In genomic region chr4:169270810-169271691, GRCh38 we compare ENCODE assay signal across 8 cellular contexts. TPM values are rescaled to one million over a fixed set of nuclear protein-coding genes. Genes with fewer than 3 reads are reported as not detected.
DNase-seq lines count a peak whose midpoint lies in the region; ATAC-seq and TF ChIP-seq lines count a peak whose summit lies in the region.

Gene SH3RF1, minus strand, starts transcription at chr4:169270956. Its CDS starts 1,744 bp downstream, at chr4:169269212.

- H3K9me3 Mint-ChIP-seq in activated CD8-positive, alpha-beta memory T cell treated with anti-CD3 and anti-CD28 coated beads, Interleukin-2, amount 10 ng/mL, durations not matched to agents 7 days and 5 days (ENCODE audit: low read depth): no peaks in the 10 kb centered on the region
- H3K9me3 Mint-ChIP-seq in naive thymus-derived CD8-positive, alpha-beta T cell: no peaks in the 10 kb centered on the region

- TF ChIP-seq CTCF in fibroblast of the aortic adventitia (IDR thresholded peaks at IDR 0.05; ENCODE audit: insufficient read depth, low read length) (peak; percentile 12), tibial nerve (IDR thresholded peaks at IDR 0.05) (peak; percentile 8 to 68 (median 41))

- peaks cover 10% of the 10 kb centered on the region for H3K4me1 Mint-ChIP-seq in activated CD8-positive, alpha-beta memory T cell treated with anti-CD3 and anti-CD28 coated beads, Interleukin-2, amount 10 ng/mL, durations not matched to agents 7 days and 5 days
- peaks cover 5 to 24% (median 16%) of the 10 kb centered on the region in 4 donors for H3K4me1 Mint-ChIP-seq in naive thymus-derived CD8-positive, alpha-beta T cell

- no peak within 1 kb of the TSS for H3K27ac Mint-ChIP-seq in activated CD8-positive, alpha-beta memory T cell treated with anti-CD3 and anti-CD28 coated beads, Interleukin-2, amount 10 ng/mL, durations not matched to agents 7 days and 5 days
- H3K27ac Mint-ChIP-seq in naive thymus-derived CD8-positive, alpha-beta T cell: no peak within 1 kb of the TSS

- no peaks in the 10 kb centered on the region for H3K9me3 ChIP-seq in tibial nerve

- POLR2A ChIA-PET in naive thymus-derived CD8-positive, alpha-beta T cell (lab: Charles Lee): no interaction called here

- H3K27ac ChIP-seq in tibial nerve: peak within 1 kb of the TSS; percentile 72 to 96 (median 88)

- peaks cover 0 to 52% (median 10%) of the 10 kb centered on the region in 4 donors for H3K4me1 ChIP-seq in tibial nerve

- peaks cover 71% of the 10 kb centered on the region for H3K27me3 Mint-ChIP-seq in activated CD8-positive, alpha-beta memory T cell treated with anti-CD3 and anti-CD28 coated beads, Interleukin-2, amount 10 ng/mL, durations not matched to agents 7 days and 5 days
- peaks cover 42 to 66% (median 44%) of the 10 kb centered on the region in 5 donors for H3K27me3 Mint-ChIP-seq in naive thymus-derived CD8-positive, alpha-beta T cell

- no peaks in the 10 kb centered on the region for H3K36me3 Mint-ChIP-seq in activated CD8-positive, alpha-beta memory T cell treated with anti-CD3 and anti-CD28 coated beads, Interleukin-2, amount 10 ng/mL, durations not matched to agents 7 days and 5 days
- peaks cover 0 to 2% (median 0%) of the 10 kb centered on the region in 3 donors for H3K36me3 Mint-ChIP-seq in naive thymus-derived CD8-positive, alpha-beta T cell

- peak within 1 kb of the TSS; percentile 68 for H3K4me3 Mint-ChIP-seq in activated CD8-positive, alpha-beta memory T cell treated with anti-CD3 and anti-CD28 coated beads, Interleukin-2, amount 10 ng/mL, durations not matched to agents 7 days and 5 days
- peak within 1 kb of the TSS; percentile 67 to 85 (median 76) for H3K4me3 Mint-ChIP-seq in naive thymus-derived CD8-positive, alpha-beta T cell

- WGBS in tibial nerve, 2 donors: 1% methylated on average over 21 to 107 of the region's 110 CpGs

- peak in 1 of 2 donors; percentile 85 for TF ChIP-seq EP300 in tibial nerve (IDR thresholded peaks at IDR 0.05)

- no peaks in the 10 kb centered on the region for H3K27me3 ChIP-seq in tibial nerve

- ATAC-seq in GM18861 (IDR thresholded peaks at IDR 0.05; ENCODE audit: unreplicated experiment) (peak; percentile 49), HG03025 (IDR thresholded peaks at IDR 0.05; ENCODE audit: low FRiP score, unreplicated experiment) (peak; percentile 65)
- peak; percentile 72 for ATAC-seq in activated CD8-positive, alpha-beta memory T cell treated with anti-CD3 and anti-CD28 coated beads, Interleukin-2, amount 10 ng/mL, durations not matched to agents 7 days and 5 days
- ATAC-seq in naive thymus-derived CD8-positive, alpha-beta T cell: peak; percentile 56 to 63

- DNase-seq in CD1c-positive myeloid dendritic cell (ENCODE audit: extremely low spot score): peak; percentile 54
- DNase-seq in NCI-H2196 (lab: John Stamatoyannopoulos, UW; ENCODE audit: unreplicated experiment): peak; percentile 37
- peak; percentile 41 for DNase-seq in activated CD8-positive, alpha-beta memory T cell treated with anti-CD3 and anti-CD28 coated beads, Interleukin-2, amount 10 ng/mL, durations not matched to agents 7 days and 5 days
- DNase-seq in fibroblast of the aortic adventitia (ENCODE audit: low read depth): peak; percentile 80
- peak in 5 of 10 donors; percentile 3 to 18 (median 6) for DNase-seq in naive thymus-derived CD8-positive, alpha-beta T cell
- DNase-seq in tibial nerve (ENCODE audit: low spot score in 2 of 2): peak; percentile 76 to 87

- CTCF ChIA-PET in activated CD8-positive, alpha-beta memory T cell treated with anti-CD3 and anti-CD28 coated beads, Interleukin-2, amount 10 ng/mL, durations not matched to agents 7 days and 5 days (lab: Charles Lee): interaction anchor here (0.9 kb wide), 1 partner anchor 261 kb away, joined by 3 read pairs; the partner anchor contains the start of gene CBR4

- TF ChIP-seq POLR2A in tibial nerve (IDR thresholded peaks at IDR 0.05): peak; percentile 64 to 86

- peak within 1 kb of the TSS; percentile 93 for H3K4me3 ChIP-seq in fibroblast of the aortic adventitia (ENCODE audit: low read depth, low read length)
- peak within 1 kb of the TSS; percentile 83 to 97 (median 93) for H3K4me3 ChIP-seq in tibial nerve

- no peaks in the 10 kb centered on the region for H3K36me3 ChIP-seq in tibial nerve

RNA-seq across cellular contexts. Expression of gene SH3RF1, which starts in this region (rescaled TPM):
- total RNA-seq in activated CD8-positive, alpha-beta memory T cell treated with anti-CD3 and anti-CD28 coated beads, Interleukin-2, amount 10 ng/mL, durations not matched to agents 7 days and 5 days: under 1 TPM in 1 of 2 experiments, not detected in 1; 0.35 TPM
- total RNA-seq in fibroblast of the aortic adventitia (ENCODE audit: low replicate concordance) (47.5 and 57.8 TPM in 2 replicates), tibial nerve (10 to 100 TPM; 10.6 to 17.9 (median 13.3) TPM)
- under 1 TPM in 1 of 2 experiments, not detected in 1; 0.16 TPM for total RNA-seq in naive thymus-derived CD8-positive, alpha-beta T cell
- polyA plus RNA-seq in naive thymus-derived CD8-positive, alpha-beta T cell: not detected

Comparison
In these comparisons a context has a peak if more than half of its experiments do, and no peak if none do; other contexts are left out.
1. RNA of gene SH3RF1 (total RNA-seq): 47.5 to 57.8 TPM in fibroblast of the aortic adventitia and 10.6 to 17.9 TPM in tibial nerve; 0.35 TPM in activated CD8-positive, alpha-beta memory T cell treated with anti-CD3 and anti-CD28 coated beads, Interleukin-2, amount 10 ng/mL, durations not matched to agents 7 days and 5 days and 0.16 TPM in naive thymus-derived CD8-positive, alpha-beta T cell; every median in the first group is over 4 times any median in the second.
2. Peak in DNase-seq and ATAC-seq in activated CD8-positive, alpha-beta memory T cell treated with anti-CD3 and anti-CD28 coated beads, Interleukin-2, amount 10 ng/mL, durations not matched to agents 7 days and 5 days; RNA of the gene not detected or under 1 TPM.
3. Peak in ATAC-seq in naive thymus-derived CD8-positive, alpha-beta T cell; RNA of the gene not detected or under 1 TPM.
4. Peak in every context shown above with its lines, with median percentiles within 50 percentile points of each other: ATAC-seq.